Comparison of ENCODE assay signal across 24 cellular contexts in the genomic region with DNA sequence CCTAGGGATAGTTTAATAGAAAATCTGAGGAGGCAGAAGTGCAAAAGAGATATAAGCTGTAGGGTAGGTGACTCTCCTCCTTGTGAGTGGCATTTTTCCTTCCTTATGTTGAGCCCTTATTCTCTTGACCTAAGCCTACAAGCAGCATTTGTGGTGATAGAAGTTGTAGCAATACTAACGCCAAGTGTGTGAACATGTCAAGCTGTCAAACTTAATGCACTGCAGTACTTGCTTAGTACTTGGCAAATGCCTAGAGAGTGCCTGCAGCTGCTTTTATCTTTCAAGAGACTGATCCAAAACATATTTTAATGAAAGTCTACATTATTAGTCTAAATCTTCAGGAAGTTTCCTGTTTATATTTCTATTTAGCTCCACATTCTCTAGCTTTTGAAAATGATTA.
"Had no signal": no experiment of that assay in that cellular context is flagged by ENCODE, and none has a peak within 500 bp of the region (broad histone marks: within the 10 kb centered on the region; RNA-seq: fewer than 3 reads in every experiment).

No MANE protein-coding gene starts in this region.

- DNase-seq: Kasumi-1, MM.1S, NCI-H1092 treated with DMSO at 0.1 percent for 48 hours, NCI-H1436, NCI-H187, NCI-H2029, NCI-H2081 treated with DMSO at 0.1 percent for 48 hours, NCI-H2171, NCI-H226, NCI-H446, NCI-H510A, NCI-H524 treated with DMSO at 0.1 percent for 48 hours, NCI-H69, NCI-H774, PC-3, SHP77 treated with DMSO at 0.1 percent for 48 hours, SJCRH30 had no signal

- H3K4me3 Mint-ChIP-seq: IgD-negative memory B cell had no signal

- H3K9me3 ChIP-seq: SJCRH30 had no signal

- H3K4me3 ChIP-seq: K562, SJCRH30 had no signal

- H3K27ac ChIP-seq: HL-60, KMS-11, RWPE1, SJCRH30 had no signal

- H3K27me3 ChIP-seq: SJCRH30 had no signal

- ATAC-seq: K562, Panc1, PC-3, SK-N-SH treated with all-trans-retinoic acid at 6 μM for 48 hours had no signal

- H3K9ac ChIP-seq: KMS-11 had no signal

- H3K4me1 ChIP-seq: SJCRH30 had no signal

- H3K36me3 ChIP-seq: SJCRH30 had no signal

- H3K27me3 Mint-ChIP-seq: IgD-negative memory B cell had no signal

- H3K27ac Mint-ChIP-seq: IgD-negative memory B cell had no signal

- H3K4me1 Mint-ChIP-seq: IgD-negative memory B cell had no signal

- H3K36me3 Mint-ChIP-seq: IgD-negative memory B cell had no signal
